In the genomic region with DNA sequence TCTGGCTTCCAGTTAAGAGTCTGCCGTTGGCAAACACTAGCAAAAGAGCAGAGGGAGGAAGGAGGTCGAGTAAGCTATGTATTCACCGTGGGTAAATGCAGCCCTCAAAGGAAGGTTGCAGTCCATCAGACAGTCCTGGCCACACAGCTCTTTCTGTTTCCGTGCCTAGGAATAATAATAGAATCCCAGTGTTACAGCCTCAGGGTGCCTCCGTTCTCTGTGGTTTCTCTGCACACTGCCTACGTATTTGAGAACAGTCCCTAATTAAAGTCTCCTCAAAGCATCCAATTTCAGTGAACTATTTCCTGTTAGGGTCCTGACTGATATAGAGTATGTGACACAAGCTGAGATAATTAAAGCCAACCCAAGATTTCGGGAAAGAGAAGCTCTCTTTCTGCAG, we compare ENCODE assay signal across 24 cellular contexts.
"Had no signal": no experiment of that assay in that cellular context is flagged by ENCODE, and none has a peak within 500 bp of the region (broad histone marks: within the 10 kb centered on the region; RNA-seq: fewer than 3 reads in every experiment).

No MANE protein-coding gene starts in this region.

- H3K9me3 ChIP-seq: body of pancreas, breast epithelium, Peyer's patch had no signal

- ATAC-seq: activated CD4-positive, alpha-beta T cell treated with anti-CD3 and anti-CD28 coated beads for 36 hours; activated naive CD4-positive, alpha-beta T cell treated with anti-CD3 and anti-CD28 coated beads, Interleukin-2, amount 50 U/mL, for 72 hours; activated T-cell treated with anti-CD3 and anti-CD28 coated beads, Interleukin-2, amount 50 U/mL, for 4 hours; body of pancreas; PC-3; Right ventricle myocardium inferior had no signal

- H3K4me3 ChIP-seq: adrenal gland, body of pancreas, breast epithelium, Peyer's patch had no signal

- DNase-seq: activated CD4-positive, alpha-beta T cell treated with anti-CD3 and anti-CD28 coated beads for 36 hours; activated CD4-positive, alpha-beta T cell treated with anti-CD3 and anti-CD28 coated beads, Interleukin-2, amount 10 ng/mL, durations not matched to agents 7 days and 5 days; activated CD4-positive, alpha-beta T cell treated with anti-CD3 and anti-CD28 coated beads, Interleukin-2, amount 50 U/mL, for 48 hours; activated CD8-positive, alpha-beta memory T cell treated with anti-CD3 and anti-CD28 coated beads, Interleukin-2, amount 50 U/mL, for 4 hours; activated gamma-delta T cell treated with Interleukin-2 at 50 U/mL for 16 hours; activated naive CD4-positive, alpha-beta T cell treated with anti-CD3 and anti-CD28 coated beads for 36 hours; activated T-cell treated with anti-CD3 and anti-CD28 coated beads for 4 hours; activated T-cell treated with anti-CD3 and anti-CD28 coated beads, Interleukin-2, amount 50 U/mL, for 4 hours; adrenal gland; body of pancreas; NCI-H1105; NCI-H1436; NCI-H1694 treated with DMSO at 0.1 percent for 48 hours; NCI-H2029; NCI-H345; NCI-H524 treated with DMSO at 0.1 percent for 48 hours; NK-92 treated with Interleukin-12 subunit alpha and Interleukin-12 subunit beta, amount 100 ng/mL, for 24 hours; PC-3; Peyer's patch; SIG-M5 had no signal

- H3K36me3 ChIP-seq: adrenal gland, breast epithelium, Peyer's patch had no signal

- H3K27ac ChIP-seq: adrenal gland, body of pancreas, breast epithelium, Peyer's patch, RWPE1 had no signal
